ENCODE assay signal across 36 cellular contexts in genomic region chr22:20172038-20172613, GRCh38. TPM values are rescaled to one million over a fixed set of nuclear protein-coding genes. Genes with fewer than 3 reads are reported as not detected.
"Had no signal": no experiment of that assay in that cellular context is flagged by ENCODE, and none has a peak within 500 bp of the region (broad histone marks: within the 10 kb centered on the region; RNA-seq: fewer than 3 reads in every experiment).

No MANE protein-coding gene starts in this region.

- H3K9me3 ChIP-seq: MG63 had no signal

- H3K27me3 ChIP-seq: MG63 had no signal

- DNase-seq: Karpas-422, Kasumi-1, MG63, MM.1S, MV-4-11, NCI-H1048, NCI-H1092, NCI-H1092 treated with DMSO at 0.1 percent for 48 hours, NCI-H1105, NCI-H1417, NCI-H1417 treated with DMSO at 0.1 percent for 48 hours, NCI-H1436, NCI-H1436 treated with DMSO at 0.1 percent for 48 hours, NCI-H146, NCI-H1694, NCI-H1694 treated with DMSO at 0.1 percent for 48 hours, NCI-H187, NCI-H187 treated with DMSO at 0.1 percent for 48 hours, NCI-H1930, NCI-H2029, NCI-H2029 treated with DMSO at 0.1 percent for 48 hours, NCI-H2081, NCI-H2081 treated with DMSO at 0.1 percent for 48 hours, NCI-H2107, NCI-H2171, NCI-H2171 treated with DMSO at 0.1 percent for 48 hours, NCI-H2227 treated with DMSO at 0.1 percent for 48 hours, NCI-H226, NCI-H345, NCI-H446, NCI-H446 treated with DMSO at 0.1 percent for 48 hours, NCI-H510A, NCI-H510A treated with DMSO at 0.1 percent for 48 hours, NCI-H524, NCI-H524 treated with DMSO at 0.1 percent for 48 hours had no signal

- H3K36me3 ChIP-seq: MG63 had no signal

- H3K4me3 ChIP-seq: MG63 had no signal

RNA-seq across cellular contexts. Expression of gene CCDC188, which starts 21.3 kb away (rescaled TPM):
- total RNA-seq: NCI-H460 had no signal
